Comparison of ENCODE assay signal across 1 cellular context in the genomic region with DNA sequence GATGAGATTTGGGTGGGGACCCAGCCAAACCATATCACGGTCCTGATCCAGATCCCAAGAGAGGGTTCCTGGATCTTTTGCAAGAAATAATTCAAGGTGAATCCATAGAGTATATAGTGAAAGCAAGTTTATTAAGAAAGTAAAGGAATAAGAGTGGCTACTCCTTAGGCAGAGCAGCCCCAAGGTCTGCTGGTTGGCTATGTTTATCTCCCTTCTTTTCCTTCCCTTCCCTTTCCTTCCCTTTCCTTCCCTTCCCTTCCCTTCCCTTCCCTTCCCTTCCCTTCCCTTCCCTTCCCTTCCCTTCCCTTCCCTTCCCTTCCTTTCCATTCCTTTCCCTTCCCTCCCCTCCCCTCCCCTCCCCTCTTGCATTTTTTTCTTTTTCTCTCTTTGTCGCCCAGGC.
TF ChIP-seq lines count a peak whose summit lies in the region.

No MANE protein-coding gene starts in this region.

TF ChIP-seq in HepG2, 621 proteins besides CTCF, POLR2A, EP300 and RAD21 (continued from another document):
- TF ChIP-seq HNRNPL (IDR thresholded peaks at IDR 0.05; ENCODE audit: low read depth, low read length): no peak
- no peak for TF ChIP-seq ZBTB7A (CRISPR knock-in tag; IDR thresholded peaks at IDR 0.05)
- no peak for TF ChIP-seq TBL1XR1 (IDR thresholded peaks at IDR 0.05; ENCODE audit: borderline replicate concordance, low read length, partially characterized antibody)
